Comparison of ENCODE assay signal across 11 cellular contexts in genomic region chr1:21308330-21308729, GRCh38. TPM values are rescaled to one million over a fixed set of nuclear protein-coding genes. Genes with fewer than 3 reads are reported as not detected.
A peak's percentile ranks its signal among the peaks of the same experiment; 100 is the strongest.
DNase-seq lines count a peak whose midpoint lies in the region; ATAC-seq, FAIRE-seq and TF ChIP-seq lines count a peak whose summit lies in the region.
"Had no signal": no experiment of that assay in that cellular context is flagged by ENCODE, and none has a peak within 500 bp of the region (broad histone marks: within the 10 kb centered on the region; RNA-seq: fewer than 3 reads in every experiment).

No MANE protein-coding gene starts in this region.

- peaks cover 65% of the 10 kb centered on the region for H3K79me2 ChIP-seq in astrocyte (ENCODE audit: insufficient read depth, low read length)

- H2AFZ ChIP-seq in astrocyte (ENCODE audit: low read depth, low read length): no peak overlapping the region

- no peaks in the 10 kb centered on the region for H3K36me3 ChIP-seq in astrocyte (ENCODE audit: insufficient read depth, low read length)
- no peaks in the 10 kb centered on the region for H3K36me3 ChIP-seq in vagina

- TF ChIP-seq CTCF in astrocyte (IDR thresholded peaks at IDR 0.05; ENCODE audit: insufficient read depth, low read depth, low read length) (no peak), vagina (IDR thresholded peaks at IDR 0.05) (no peak), GM20000 (IDR thresholded peaks at IDR 0.05; ENCODE audit: extremely low read depth, missing control alignments) (no peak)

- peak overlapping the region; percentile 32 for H3K4me3 Mint-ChIP-seq in stimulated activated naive CD8-positive, alpha-beta T cell treated with anti-CD3 and anti-CD28 coated beads, Interleukin-15, Interleukin-2, amounts not matched to agents 100 ng/mL and 50 ng/mL, for 24 hours
- H3K4me3 Mint-ChIP-seq in astrocyte (ENCODE audit: unreplicated experiment): no peak overlapping the region
- peak overlapping the region in 1 of 8 donors; percentile 16 for H3K4me3 Mint-ChIP-seq in naive B cell

- H3K9me3 Mint-ChIP-seq in stimulated activated naive CD8-positive, alpha-beta T cell treated with anti-CD3 and anti-CD28 coated beads, Interleukin-15, Interleukin-2, amounts not matched to agents 100 ng/mL and 50 ng/mL, for 24 hours: no peaks in the 10 kb centered on the region
- H3K9me3 Mint-ChIP-seq in astrocyte (ENCODE audit: unreplicated experiment): peaks cover 2% of the 10 kb centered on the region
- peaks cover 0 to 2% (median 0%) of the 10 kb centered on the region in 7 donors for H3K9me3 Mint-ChIP-seq in naive B cell

- no peaks in the 10 kb centered on the region for H3K9me3 ChIP-seq in astrocyte (ENCODE audit: insufficient read depth, low read depth, low read length)
- H3K9me3 ChIP-seq in vagina: no peaks in the 10 kb centered on the region
- H3K9me3 ChIP-seq: Caco-2 had no signal

- TF ChIP-seq POLR2A in vagina (IDR thresholded peaks at IDR 0.05): no peak

- intact Hi-C loops in vagina (cut with DNase I): loop anchor here (2.0 kb wide), 1 partner anchor 54 kb away; no protein-coding TSS in a partner anchor

- FAIRE-seq in astrocyte (lab: Jason Lieb, UNC): no peak

- H3K36me3 Mint-ChIP-seq in stimulated activated naive CD8-positive, alpha-beta T cell treated with anti-CD3 and anti-CD28 coated beads, Interleukin-15, Interleukin-2, amounts not matched to agents 100 ng/mL and 50 ng/mL, for 24 hours (ENCODE audit: low read depth): peaks cover 23% of the 10 kb centered on the region
- H3K36me3 Mint-ChIP-seq in astrocyte (ENCODE audit: low read depth, unreplicated experiment) (peaks cover 14% of the 10 kb centered on the region), naive B cell (peaks cover 0 to 7% of the 10 kb centered on the region in 2 donors)

- ATAC-seq in stimulated activated naive CD8-positive, alpha-beta T cell treated with anti-CD3 and anti-CD28 coated beads, Interleukin-15, Interleukin-2, amounts not matched to agents 100 U/mL and 50 U/mL, for 24 hours: no peak
- ATAC-seq in naive B cell (ENCODE audit: low read depth in 2 of 2) (no peak), GM18519 (IDR thresholded peaks at IDR 0.05; ENCODE audit: low FRiP score, unreplicated experiment) (no peak)

- no peak overlapping the region for H3K9ac ChIP-seq in astrocyte (ENCODE audit: low read length)

- H3K27me3 ChIP-seq in astrocyte (ENCODE audit: insufficient read depth, low read length) (no peaks in the 10 kb centered on the region), vagina (no peaks in the 10 kb centered on the region)

- no peak for DNase-seq in stimulated activated naive CD8-positive, alpha-beta T cell treated with anti-CD3 and anti-CD28 coated beads, Interleukin-15, Interleukin-2, amounts not matched to agents 100 U/mL and 50 U/mL, for 24 hours
- DNase-seq in astrocyte (ENCODE audit: low read depth): no peak
- DNase-seq in naive B cell: no peak
- DNase-seq in vagina (ENCODE audit: extremely low spot score in 2 of 2): no peak
- no peak for DNase-seq in GM20000 (ENCODE audit: low spot score)
- no peak for DNase-seq in SW480 (ENCODE audit: low spot score)
- DNase-seq: activated gamma-delta T cell treated with Interleukin-2 at 50 U/mL for 16 hours, Caco-2, NCI-H1436 treated with DMSO at 0.1 percent for 48 hours had no signal

- H3K27ac ChIP-seq in astrocyte (ENCODE audit: low read depth, low read length) (no peak overlapping the region), vagina (peak overlapping the region; percentile 86)

- peaks cover 57% of the 10 kb centered on the region for H4K20me1 ChIP-seq in astrocyte (ENCODE audit: insufficient read depth, low read length)

- H3K4me1 Mint-ChIP-seq in stimulated activated naive CD8-positive, alpha-beta T cell treated with anti-CD3 and anti-CD28 coated beads, Interleukin-15, Interleukin-2, amounts not matched to agents 100 ng/mL and 50 ng/mL, for 24 hours (ENCODE audit: low read depth): peaks cover 65% of the 10 kb centered on the region
- peaks cover 42% of the 10 kb centered on the region for H3K4me1 Mint-ChIP-seq in astrocyte (ENCODE audit: low read depth, unreplicated experiment)
- H3K4me1 Mint-ChIP-seq in naive B cell: peaks cover 37 to 53% (median 47%) of the 10 kb centered on the region in 3 donors

- H3K27me3 Mint-ChIP-seq in stimulated activated naive CD8-positive, alpha-beta T cell treated with anti-CD3 and anti-CD28 coated beads, Interleukin-15, Interleukin-2, amounts not matched to agents 100 ng/mL and 50 ng/mL, for 24 hours: no peaks in the 10 kb centered on the region
- no peaks in the 10 kb centered on the region for H3K27me3 Mint-ChIP-seq in astrocyte (ENCODE audit: low read depth, unreplicated experiment)
- no peaks in the 10 kb centered on the region for H3K27me3 Mint-ChIP-seq in naive B cell

- peak overlapping the region; percentile 38 for H3K4me2 ChIP-seq in astrocyte (ENCODE audit: low read length)

- H3K4me1 ChIP-seq in astrocyte (ENCODE audit: insufficient read depth, low read length) (peaks cover 39% of the 10 kb centered on the region), vagina (peaks cover 90% of the 10 kb centered on the region)
- H3K4me1 ChIP-seq: Caco-2 had no signal

- H3K4me3 ChIP-seq in astrocyte (ENCODE audit: insufficient read depth, low read depth, low read length): no peak overlapping the region
- no peak overlapping the region for H3K4me3 ChIP-seq in vagina

- peak overlapping the region; percentile 77 for H3K27ac Mint-ChIP-seq in stimulated activated naive CD8-positive, alpha-beta T cell treated with anti-CD3 and anti-CD28 coated beads, Interleukin-15, Interleukin-2, amounts not matched to agents 100 ng/mL and 50 ng/mL, for 24 hours
- H3K27ac Mint-ChIP-seq in astrocyte (ENCODE audit: unreplicated experiment) (no peak overlapping the region), naive B cell (peak overlapping the region in 5 of 6 donors; percentile 4 to 93 (median 65))

RNA-seq across cellular contexts. Expression of gene ECE1, which starts 18.1 kb away (rescaled TPM):
- 172 and 182 TPM in 2 replicates for total RNA-seq in astrocyte
- 10 to 100 TPM in 5 of 6 donors, 1 to 10 TPM in 1; 6.9 to 44.5 (median 20.8) TPM for polyA plus RNA-seq in naive B cell (ENCODE audit: low read depth in 6 of 6)
- 93.8 TPM for total RNA-seq in vagina
